ENCODE assay signal across 6 cellular contexts in the genomic region with DNA sequence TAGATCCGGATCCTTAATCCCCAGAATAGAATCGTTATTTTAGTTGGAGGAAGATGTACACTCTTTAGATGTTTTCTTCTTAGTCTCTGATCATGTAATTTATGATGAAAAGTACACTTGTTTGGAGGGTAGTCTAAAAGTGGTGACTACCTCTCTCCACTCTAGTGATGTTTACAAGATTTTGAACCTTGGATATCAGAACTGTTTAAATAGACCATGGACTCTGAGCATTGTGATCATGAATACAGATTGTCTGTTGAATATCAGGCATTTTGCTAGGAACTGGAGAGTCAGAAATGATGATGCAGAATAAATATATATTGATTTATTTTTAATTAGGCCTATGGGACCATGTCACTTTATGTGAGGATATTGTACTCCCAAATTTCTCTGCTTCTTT.
"Had no signal": no experiment of that assay in that cellular context is flagged by ENCODE, and none has a peak within 500 bp of the region (broad histone marks: within the 10 kb centered on the region; RNA-seq: fewer than 3 reads in every experiment).

No MANE protein-coding gene starts in this region.

- FAIRE-seq: H1, H54, HTR-8/SVneo had no signal

- ATAC-seq: GM23338 had no signal

- H2AFZ ChIP-seq: GM23338 had no signal

- H3K4me2 ChIP-seq: GM23338 had no signal

- DNase-seq: H9, HCEC 1CT had no signal

- H3K4me3 ChIP-seq: GM23338 had no signal
